8 cellular contexts compared by ENCODE assay signal in the genomic region with DNA sequence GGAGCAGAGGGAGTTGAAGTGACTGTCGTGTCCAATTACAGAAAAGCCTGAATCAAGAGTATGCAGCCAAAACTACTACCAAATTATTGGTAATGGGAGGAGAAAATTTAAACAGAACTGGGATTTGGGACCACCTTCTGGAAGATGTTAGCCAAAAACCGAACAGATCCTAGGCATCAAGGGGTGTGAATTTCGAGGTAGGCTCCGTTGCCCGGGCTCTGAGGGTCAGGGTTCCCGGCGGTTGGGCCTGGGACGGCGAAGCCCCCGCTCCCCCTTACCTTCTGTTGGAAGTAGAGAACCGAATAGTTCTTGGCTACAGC. TPM values are rescaled to one million over a fixed set of nuclear protein-coding genes. Genes with fewer than 3 reads are reported as not detected.
A peak's percentile ranks its signal among the peaks of the same experiment; 100 is the strongest.
DNase-seq lines count a peak whose midpoint lies in the region; ATAC-seq, FAIRE-seq and TF ChIP-seq lines count a peak whose summit lies in the region.

No MANE protein-coding gene starts in this region.

- no peaks in the 10 kb centered on the region for H3K4me1 ChIP-seq in ovary (ENCODE audit: insufficient read depth)

- H3K27me3 Mint-ChIP-seq in endothelial cell (ENCODE audit: unreplicated experiment) = peaks cover 8% of the 10 kb centered on the region

- no peaks in the 10 kb centered on the region for H3K27me3 ChIP-seq in ovary

- intact Hi-C loops in ovary (cut with DNase I) = loop anchor here (2.0 to 10.0 kb wide), 6 partner anchors 173 to 915 kb away; a partner anchor contains a TSS

- H3K9me3 ChIP-seq in ovary = no peaks in the 10 kb centered on the region

- H3K27ac Mint-ChIP-seq in endothelial cell (ENCODE audit: unreplicated experiment) = peak overlapping the region; percentile 95

- TF ChIP-seq EP300 in ovary (IDR thresholded peaks at IDR 0.05) = no peak

- H3K4me3 ChIP-seq in ovary = peak overlapping the region; percentile 85

- peak overlapping the region; percentile 100 for H3K4me3 Mint-ChIP-seq in endothelial cell (ENCODE audit: unreplicated experiment)

- no peaks in the 10 kb centered on the region for H3K36me3 ChIP-seq in ovary

- no peak for ATAC-seq in HG03520 (IDR thresholded peaks at IDR 0.05; ENCODE audit: unreplicated experiment)
- ATAC-seq in HG03442 (IDR thresholded peaks at IDR 0.05; ENCODE audit: unreplicated experiment) = no peak

- H3K4me1 Mint-ChIP-seq in endothelial cell (ENCODE audit: unreplicated experiment) = peaks cover 54% of the 10 kb centered on the region

- DNase-seq in GM19239 (ENCODE audit: insufficient read length, low spot score) = no peak
- peak; percentile 51 for DNase-seq in NCI-H69 (lab: John Stamatoyannopoulos, UW)
- DNase-seq in endothelial cell (ENCODE audit: low spot score) = no peak
- no peak for DNase-seq in ovary
- DNase-seq in stimulated activated CD4-positive, alpha-beta T cell treated with anti-CD3 and anti-CD28 coated beads, Interleukin-4, amount 100 ng/mL, for 1 hour = no peak
- no peak for DNase-seq in activated CD8-positive, alpha-beta memory T cell treated with anti-CD3 and anti-CD28 coated beads for 24 hours

- TF ChIP-seq POLR2A in ovary (IDR thresholded peaks at IDR 0.05) = no peak

- H3K9me3 Mint-ChIP-seq in endothelial cell (ENCODE audit: unreplicated experiment) = no peaks in the 10 kb centered on the region

- TF ChIP-seq CTCF in endothelial cell (IDR thresholded peaks at IDR 0.05; ENCODE audit: unreplicated experiment) (no peak), ovary (IDR thresholded peaks at IDR 0.05) (no peak)

- peak overlapping the region; percentile 80 to 90 for H3K27ac ChIP-seq in ovary

- WGBS in ovary, 3 donors = 0 to 2% (median 1%) methylated on average over 11 of the region's 11 CpGs

- H3K36me3 Mint-ChIP-seq in endothelial cell (ENCODE audit: low read depth, unreplicated experiment) = peaks cover 7% of the 10 kb centered on the region

- FAIRE-seq in GM19239 (lab: Jason Lieb, UNC) = peak; percentile 4

RNA-seq across cellular contexts. Expression of a gene that starts 0.3 kb away (rescaled TPM):
- total RNA-seq in endothelial cell (ENCODE audit: unreplicated experiment) (445 TPM), ovary (10 to 100 TPM; 36.4 to 69.0 (median 62.8) TPM)
- polyA plus RNA-seq in ovary = 100 to 1,000 TPM in 1 of 2 donors, 10 to 100 TPM in 1; 62.5 to 184 TPM

RNA-seq across cellular contexts. Expression of a gene that starts 1.6 kb away (rescaled TPM):
- total RNA-seq in endothelial cell (ENCODE audit: unreplicated experiment) (11.2 TPM), ovary (1 to 10 TPM in 2 of 7 donors, under 1 TPM in 4, not detected in 1; 0.48 to 1.2 (median 0.69) TPM)
- polyA plus RNA-seq in ovary = under 1 TPM; 0.38 to 0.77 TPM
